ENCODE assay signal across 18 cellular contexts in genomic region chr15:88542342-88542733, GRCh38. TPM values are rescaled to one million over a fixed set of nuclear protein-coding genes. Genes with fewer than 3 reads are reported as not detected.
A peak's percentile ranks its signal among the peaks of the same experiment; 100 is the strongest.
DNase-seq lines count a peak whose midpoint lies in the region; ATAC-seq and TF ChIP-seq lines count a peak whose summit lies in the region.
"Had no signal": no experiment of that assay in that cellular context is flagged by ENCODE, and none has a peak within 500 bp of the region (broad histone marks: within the 10 kb centered on the region; RNA-seq: fewer than 3 reads in every experiment).

No MANE protein-coding gene starts in this region.

- peaks cover 0 to 5% of the 10 kb centered on the region in 2 experiments; a peak in 1 of 4 replicates for H3K4me1 ChIP-seq in SK-N-SH (ENCODE audit: control insufficient read depth in 1 of 2, insufficient read depth in 2 of 2, low read depth in 1 of 2, low read length in 1 of 2)
- peaks cover 8 to 31% of the 10 kb centered on the region in 2 donors for H3K4me1 ChIP-seq in thyroid gland
- no peaks in the 10 kb centered on the region for H3K4me1 ChIP-seq in A673 (ENCODE audit: insufficient read depth, low read length, poor library complexity, severe bottlenecking)

- CTCF ChIA-PET in SK-N-SH (lab: Yijun Ruan, JAX), result interaction anchor here (1.2 to 1.3 kb wide), 2 partner anchors 13 to 21 kb away, joined by 4 read pairs; no protein-coding TSS in a partner anchor
- CTCF ChIA-PET in A673 (lab: Charles Lee), result no interaction called here

- H3K36me3 Mint-ChIP-seq in mesothelial cell of epicardium, result peaks cover 2% of the 10 kb centered on the region

- POLR2A ChIA-PET in SK-N-SH (lab: Yijun Ruan, JAX), result no interaction called here
- POLR2A ChIA-PET in A673 (lab: Charles Lee; ENCODE audit: low non-redundant PET), result no interaction called here

- WGBS in SK-N-SH (ENCODE audit: low lambda C conversion rate), result 82% methylated on average over 8 of the region's 8 CpGs
- 80 to 85% methylated on average over 8 of the region's 8 CpGs for WGBS in thyroid gland, 2 donors

- ATAC-seq in SK-N-SH treated with all-trans-retinoic acid at 6 μM for 48 hours, result peak; percentile 7; the same call in 1 of the 3 replicates

- no TSS peak for BruUV-seq in A673 (replicated peaks; lab: Mats Ljungman, UMichigan)

- no peaks in the 10 kb centered on the region for H3K9me3 ChIP-seq in SK-N-SH
- H3K9me3 ChIP-seq in thyroid gland, result no peaks in the 10 kb centered on the region
- H3K9me3 ChIP-seq in A673 (ENCODE audit: low read depth, low read length, poor library complexity, severe bottlenecking), result no peaks in the 10 kb centered on the region
- H3K9me3 ChIP-seq: BLaER1 treated with 17β-estradiol and CSF1 and Interleukin-3, amounts not matched to agents 10 nM and 100 nM; thoracic aorta had no signal

- no peak for TF ChIP-seq RAD21 in SK-N-SH (IDR thresholded peaks at IDR 0.05; ENCODE audit: low read length)

- H3K9me3 Mint-ChIP-seq in mesothelial cell of epicardium, result peaks cover 4% of the 10 kb centered on the region
- H3K9me3 Mint-ChIP-seq: activated naive CD4-positive, alpha-beta T cell treated with anti-CD3 and anti-CD28 coated beads, Interleukin-2, amount 10 ng/mL, durations not matched to agents 7 days and 5 days had no signal

- H4K20me1 ChIP-seq in SK-N-SH (ENCODE audit: insufficient read depth), result no peaks in the 10 kb centered on the region
- H4K20me1 ChIP-seq: BLaER1 treated with 17β-estradiol and CSF1 and Interleukin-3, amounts not matched to agents 10 nM and 100 nM had no signal

- H3K4me3 ChIP-seq in SK-N-SH (ENCODE audit: low read depth in 2 of 2, low read length in 1 of 2) (no peak overlapping the region), cardiac fibroblast (replicated peaks in 1 of 2; ENCODE audit: low read depth in 2 of 2, low read length in 2 of 2) (no peak overlapping the region), thyroid gland (replicated peaks in 1 of 3) (no peak overlapping the region), A673 (ENCODE audit: low read depth, low read length, poor library complexity, severe bottlenecking) (no peak overlapping the region)
- H3K4me3 ChIP-seq: BLaER1 treated with 17β-estradiol and CSF1 and Interleukin-3, amounts not matched to agents 10 nM and 100 nM; thoracic aorta had no signal

- H3K9ac ChIP-seq in SK-N-SH, result no peak overlapping the region
- H3K9ac ChIP-seq: BLaER1 treated with 17β-estradiol and CSF1 and Interleukin-3, amounts not matched to agents 10 nM and 100 nM had no signal

- DNase-seq in SK-N-SH, result no peak
- DNase-seq in cardiac fibroblast (ENCODE audit: low read depth in 2 of 2), result peak; percentile 26 to 47
- DNase-seq in mesothelial cell of epicardium (ENCODE audit: low spot score in 2 of 2, unreplicated experiment in 2 of 2), result no peak
- DNase-seq in thyroid gland, result no peak
- DNase-seq in DMS114 treated with DMSO at 0.1 percent for 48 hours (lab: John Stamatoyannopoulos, UW; ENCODE audit: unreplicated experiment), result no peak
- DNase-seq in A673 (ENCODE audit: low spot score), result no peak
- DNase-seq in NCI-H2029 (lab: John Stamatoyannopoulos, UW), result no peak
- DNase-seq: activated CD4-positive, alpha-beta T cell treated with anti-CD3 and anti-CD28 coated beads, Interleukin-2, amount 50 U/mL, for 1 hour; activated naive CD4-positive, alpha-beta T cell treated with anti-CD3 and anti-CD28 coated beads, Interleukin-2, amount 10 ng/mL, durations not matched to agents 7 days and 5 days; midbrain; NCI-H1105 treated with DMSO at 0.1 percent for 48 hours; NCI-H748 treated with DMSO at 0.1 percent for 48 hours; small intestine had no signal

- H3K27ac ChIP-seq in SK-N-SH (ENCODE audit: low read depth in 2 of 2, low read length in 1 of 2), result peak overlapping the region in 1 of 2 experiments; percentile 53; a peak in 1 of 4 replicates
- H3K27ac ChIP-seq in thyroid gland, result peak overlapping the region in 2 of 3 donors; percentile 7 to 38
- no peak overlapping the region for H3K27ac ChIP-seq in A673 (ENCODE audit: low read depth, low read length, poor library complexity, severe bottlenecking)
- H3K27ac ChIP-seq: 22Rv1; BLaER1 treated with 17β-estradiol and CSF1 and Interleukin-3, amounts not matched to agents 10 nM and 100 nM; epithelial cell of prostate; thoracic aorta had no signal

- H3K27me3 ChIP-seq in SK-N-SH (ENCODE audit: insufficient read depth) (no peaks in the 10 kb centered on the region), thyroid gland (no peaks in the 10 kb centered on the region), A673 (replicated peaks; ENCODE audit: insufficient read depth, low read depth, low read length, poor library complexity) (no peaks in the 10 kb centered on the region)
- H3K27me3 ChIP-seq: BLaER1 treated with 17β-estradiol and CSF1 and Interleukin-3, amounts not matched to agents 10 nM and 100 nM had no signal

- H3K4me1 Mint-ChIP-seq in mesothelial cell of epicardium, result peaks cover 64% of the 10 kb centered on the region

- no peak for TF ChIP-seq EP300 in SK-N-SH (IDR thresholded peaks at IDR 0.05; ENCODE audit: borderline replicate concordance in 1 of 2, low read depth in 1 of 2, low read length in 1 of 2)

- TF ChIP-seq CTCF in SK-N-SH (IDR thresholded peaks at IDR 0.05) (no peak), cardiac fibroblast (IDR thresholded peaks at IDR 0.05; ENCODE audit: low read depth, low read length) (no peak), mesothelial cell of epicardium (IDR thresholded peaks at IDR 0.05; ENCODE audit: unreplicated experiment) (no peak), thyroid gland (IDR thresholded peaks at IDR 0.05) (no peak), A673 (conservative IDR thresholded peaks at IDR 0.05; ENCODE audit: low read depth, low read length) (no peak)

- H3K27me3 Mint-ChIP-seq in mesothelial cell of epicardium (ENCODE audit: low read depth), result no peaks in the 10 kb centered on the region
- H3K27me3 Mint-ChIP-seq: activated naive CD4-positive, alpha-beta T cell treated with anti-CD3 and anti-CD28 coated beads, Interleukin-2, amount 10 ng/mL, durations not matched to agents 7 days and 5 days had no signal

- H3K27ac Mint-ChIP-seq in mesothelial cell of epicardium, result peak overlapping the region; percentile 95
- H3K27ac Mint-ChIP-seq: activated naive CD4-positive, alpha-beta T cell treated with anti-CD3 and anti-CD28 coated beads, Interleukin-2, amount 10 ng/mL, durations not matched to agents 7 days and 5 days had no signal

- no peak overlapping the region for H3K4me2 ChIP-seq in SK-N-SH
- H3K4me2 ChIP-seq: BLaER1 treated with 17β-estradiol and CSF1 and Interleukin-3, amounts not matched to agents 10 nM and 100 nM had no signal

- no peak for TF ChIP-seq POLR2A in thyroid gland (IDR thresholded peaks at IDR 0.05)

- intact Hi-C loops in thyroid gland (cut with DNase I) (no loop called here), A673 (cut with micrococcal nuclease; ENCODE audit: unreplicated experiment) (no loop called here)

- no peak overlapping the region for H2AFZ ChIP-seq in SK-N-SH (ENCODE audit: low read depth)

- peaks cover 7% of the 10 kb centered on the region for H3F3A ChIP-seq in SK-N-SH (replicated peaks; ENCODE audit: insufficient read depth)

- no peaks in the 10 kb centered on the region for H3K9me2 ChIP-seq in SK-N-SH

- H3K79me2 ChIP-seq in SK-N-SH (ENCODE audit: insufficient read depth), result peaks cover 15% of the 10 kb centered on the region

- H3K36me3 ChIP-seq in SK-N-SH (replicated peaks in 1 of 2; ENCODE audit: control insufficient read depth in 1 of 2, insufficient read depth in 2 of 2, low read length in 1 of 2) (no peaks in the 10 kb centered on the region), thyroid gland (no peaks in the 10 kb centered on the region), A673 (ENCODE audit: insufficient read depth, low read length, poor library complexity, severe bottlenecking) (no peaks in the 10 kb centered on the region)
- H3K36me3 ChIP-seq: thoracic aorta had no signal

- H3K4me3 Mint-ChIP-seq in mesothelial cell of epicardium, result peak overlapping the region; percentile 23
- H3K4me3 Mint-ChIP-seq: activated naive CD4-positive, alpha-beta T cell treated with anti-CD3 and anti-CD28 coated beads, Interleukin-2, amount 10 ng/mL, durations not matched to agents 7 days and 5 days had no signal

TF ChIP-seq in SK-N-SH treated with all-trans-retinoic acid at 6 μM for 48 hours, 23 proteins besides CTCF, POLR2A, EP300 and RAD21 (continues in another document):
- TF ChIP-seq OSR1 (CRISPR knock-in tag; IDR thresholded peaks at IDR 0.05) (no peak), ZC3H10 (CRISPR knock-in tag; IDR thresholded peaks at IDR 0.05) (no peak), ZFP30 (CRISPR knock-in tag; IDR thresholded peaks at IDR 0.05) (no peak), ZNF70 (CRISPR knock-in tag; IDR thresholded peaks at IDR 0.05) (no peak), ESRRG (CRISPR knock-in tag; IDR thresholded peaks at IDR 0.05) (no peak), ZFP3 (CRISPR knock-in tag; IDR thresholded peaks at IDR 0.05) (peak; percentile 56; the same call in 1 of the 2 replicates), TOX (CRISPR knock-in tag; IDR thresholded peaks at IDR 0.05; ENCODE audit: borderline replicate concordance) (no peak), GLIS3 (CRISPR knock-in tag; IDR thresholded peaks at IDR 0.05) (no peak), ZNF565 (CRISPR knock-in tag; conservative IDR thresholded peaks at IDR 0.05; ENCODE audit: low read depth) (no peak), SNAI2 (CRISPR knock-in tag; IDR thresholded peaks at IDR 0.05) (no peak)

TF ChIP-seq in SK-N-SH, 30 proteins besides CTCF, POLR2A, EP300 and RAD21:
- TF ChIP-seq GATA2 (CRISPR knock-in tag; IDR thresholded peaks at IDR 0.05), result no peak
- no peak for TF ChIP-seq TCF12 (IDR thresholded peaks at IDR 0.05)
TF ChIP-seq in SK-N-SH: peak in this region for 0.

RNA-seq across cellular contexts. Expression of gene DET1, which starts 4.1 kb away (rescaled TPM):
- polyA plus RNA-seq in SK-N-SH (2012; rRNA removed), result 4.5 and 7.2 TPM in 2 replicates
- polyA plus RNA-seq in SK-N-SH (2012; cell fraction: cytosol; rRNA removed), result 3.8 and 5.2 TPM in 2 replicates
- 6.2 and 12.4 TPM in 2 replicates for polyA plus RNA-seq in SK-N-SH (2012; cell fraction: nucleus; rRNA removed)
- total RNA-seq in mesothelial cell of epicardium, result 13.9 to 14.7 TPM (median 14.4 TPM) in 3 replicates
- total RNA-seq in thyroid gland, result 10 to 100 TPM in 3 of 4 donors, 1 to 10 TPM in 1; 8.8 to 11.2 (median 10.6) TPM
- total RNA-seq in A673 (2021), result 7.7 and 8.8 TPM in 2 replicates

Comparison
In these comparisons a context has a peak if more than half of its experiments do, and no peak if none do; other contexts are left out.
1. DNase-seq: peak in cardiac fibroblast (2 of 2); none in SK-N-SH (single experiment), mesothelial cell of epicardium (0 of 2), thyroid gland (0 of 2), DMS114 treated with DMSO at 0.1 percent for 48 hours (single experiment), A673 (single experiment) and NCI-H2029 (single experiment).